In genomic region chr2:200222837-200223236, GRCh38 we compare ENCODE assay signal across 1 cellular context.
TF ChIP-seq lines count a peak whose summit lies in the region.

No MANE protein-coding gene starts in this region.

TF ChIP-seq in H1, 55 proteins besides CTCF, POLR2A, EP300 and RAD21 (continued from another document):
- TF ChIP-seq KDM1A (IDR thresholded peaks at IDR 0.05; ENCODE audit: borderline replicate concordance, low read length) (no peak), BCL11A (IDR thresholded peaks at IDR 0.05; ENCODE audit: low read depth in 2 of 2, low read length in 2 of 2) (no peak), CHD2 (IDR thresholded peaks at IDR 0.05; ENCODE audit: low read length) (no peak), PHF8 (conservative IDR thresholded peaks at IDR 0.05; ENCODE audit: low read depth, low read length) (no peak), SP1 (IDR thresholded peaks at IDR 0.05; ENCODE audit: low read depth, low read length) (no peak), HDAC2 (IDR thresholded peaks at IDR 0.05; ENCODE audit: borderline replicate concordance in 1 of 2, low read depth in 2 of 2, low read length in 2 of 2) (no peak), TAF7 (optimal IDR thresholded peaks at IDR 0.05; ENCODE audit: borderline replicate concordance, low read depth, low read length) (no peak)
